In genomic region chr2:69157441-69157840, GRCh38 we compare ENCODE assay signal across 26 cellular contexts.
"Had no signal": no experiment of that assay in that cellular context is flagged by ENCODE, and none has a peak within 500 bp of the region (broad histone marks: within the 10 kb centered on the region; RNA-seq: fewer than 3 reads in every experiment).

No MANE protein-coding gene starts in this region.

- DNase-seq: head of caudate nucleus; hippocampal formation; kidney; left colon; left lung; naive thymus-derived CD8-positive, alpha-beta T cell; ovary; stimulated activated CD4-positive, alpha-beta T cell treated with anti-CD3 and anti-CD28 coated beads, Interleukin-12 subunit alpha, Interleukin-12 subunit beta, amount 100 ng/mL, for 4 hours; stimulated activated CD4-positive, alpha-beta T cell treated with anti-CD3 and anti-CD28 coated beads, Interleukin-15, amount 100 ng/mL, for 24 hours; stimulated activated CD4-positive, alpha-beta T cell treated with anti-CD3 and anti-CD28 coated beads, Interleukin-2, amount 100 ng/mL, for 24 hours; stimulated activated CD4-positive, alpha-beta T cell treated with anti-CD3 and anti-CD28 coated beads, Interleukin-4, amount 100 ng/mL, for 1 hour; stimulated activated naive CD4-positive, alpha-beta T cell; upper lobe of left lung had no signal

- FAIRE-seq: kidney had no signal

- H3K27me3 ChIP-seq: left lung, neutrophil, ovary, right atrium auricular region, suprapubic skin, tibial nerve, upper lobe of left lung, vagina had no signal

- H3K27ac ChIP-seq: left lung, neutrophil, ovary, right atrium auricular region, skin epidermis, suprapubic skin, tibial nerve, upper lobe of left lung, vagina had no signal

- H3K36me3 Mint-ChIP-seq: naive thymus-derived CD8-positive, alpha-beta T cell had no signal

- H3K9me3 Mint-ChIP-seq: naive thymus-derived CD8-positive, alpha-beta T cell; nephron; neural crest cell; stimulated activated naive CD8-positive, alpha-beta T cell treated with anti-CD3 and anti-CD28 coated beads, Interleukin-15, Interleukin-2, amounts not matched to agents 100 ng/mL and 50 ng/mL, for 24 hours had no signal

- H3K27ac Mint-ChIP-seq: naive thymus-derived CD8-positive, alpha-beta T cell; nephron; progenitor cell of endocrine pancreas; stimulated activated naive CD8-positive, alpha-beta T cell treated with anti-CD3 and anti-CD28 coated beads, Interleukin-15, Interleukin-2, amounts not matched to agents 100 ng/mL and 50 ng/mL, for 24 hours had no signal

- ATAC-seq: left colon; left lung; naive thymus-derived CD8-positive, alpha-beta T cell; sciatic nerve had no signal

- H3K4me1 Mint-ChIP-seq: naive thymus-derived CD8-positive, alpha-beta T cell had no signal

- H3K4me3 Mint-ChIP-seq: naive thymus-derived CD8-positive, alpha-beta T cell; nephron; neural crest cell; stimulated activated naive CD8-positive, alpha-beta T cell treated with anti-CD3 and anti-CD28 coated beads, Interleukin-15, Interleukin-2, amounts not matched to agents 100 ng/mL and 50 ng/mL, for 24 hours had no signal

- H3K9me3 ChIP-seq: left lung, neutrophil, ovary, right atrium auricular region, suprapubic skin, thoracic aorta, tibial nerve, upper lobe of left lung, vagina had no signal

- H3K4me3 ChIP-seq: left lung, lung, ovary, right atrium auricular region, skin epidermis, suprapubic skin, thoracic aorta, tibial nerve, upper lobe of left lung, vagina had no signal

- H3K36me3 ChIP-seq: left lung, neutrophil, ovary, right atrium auricular region, thoracic aorta, upper lobe of left lung, vagina had no signal
